In the genomic region with DNA sequence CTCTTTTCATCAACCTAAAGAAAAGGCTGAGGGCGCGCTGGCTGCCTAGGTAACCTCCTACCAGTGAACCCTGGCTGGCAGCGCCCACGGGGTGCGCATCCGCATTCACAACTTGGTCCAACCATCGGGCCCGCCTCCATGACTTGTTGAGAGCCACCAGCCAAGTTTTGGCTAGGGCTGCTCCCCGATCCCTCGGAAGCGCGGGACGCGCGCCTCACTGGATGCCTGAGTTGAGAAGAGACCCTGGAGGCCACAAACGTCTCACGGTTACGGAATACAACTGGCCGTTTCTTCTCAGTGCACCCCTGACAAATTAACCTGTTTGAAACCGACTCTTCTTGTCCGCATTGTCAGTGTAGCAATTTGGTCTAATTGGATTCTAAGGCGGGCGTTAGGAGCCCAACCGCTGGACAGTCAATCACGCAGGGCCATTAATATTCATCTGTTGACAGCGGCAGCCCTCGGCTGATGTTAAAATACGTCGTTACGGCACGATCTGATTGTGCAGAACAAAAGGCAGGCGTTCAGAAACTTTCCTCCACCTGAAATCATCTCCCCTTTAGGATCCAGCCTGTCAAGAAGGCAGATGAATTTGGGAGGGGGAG, we compare ENCODE assay signal across 18 cellular contexts. TPM values are rescaled to one million over a fixed set of nuclear protein-coding genes. Genes with fewer than 3 reads are reported as not detected.
DNase-seq lines count a peak whose midpoint lies in the region; ATAC-seq and TF ChIP-seq lines count a peak whose summit lies in the region.
"Had no signal": no experiment of that assay in that cellular context is flagged by ENCODE, and none has a peak within 500 bp of the region (broad histone marks: within the 10 kb centered on the region; RNA-seq: fewer than 3 reads in every experiment).

No MANE protein-coding gene starts in this region.

- H3K36me3 Mint-ChIP-seq in natural killer cell, result no peaks in the 10 kb centered on the region
- H3K36me3 Mint-ChIP-seq in natural killer cell treated with Interleukin-12 subunit alpha and Interleukin-12 subunit beta and Interleukin-15 and Interleukin-18, amount 100 ng/mL, for 72 hours, result no peaks in the 10 kb centered on the region
- no peaks in the 10 kb centered on the region for H3K36me3 Mint-ChIP-seq in chondrocyte (ENCODE audit: low read depth)
- H3K36me3 Mint-ChIP-seq: activated naive CD8-positive, alpha-beta T cell treated with anti-CD3 and anti-CD28 coated beads for 36 hours; memory B cell; stimulated activated naive B cell treated with anti-CD40 and anti-IgM and Interleukin-4, amounts not matched to agents 10 μg/mL and 1 μg/mL and 100 μg/mL, for 72 hours had no signal

- no peaks in the 10 kb centered on the region for H3K79me2 ChIP-seq in mesendoderm (ENCODE audit: control insufficient read depth, insufficient read depth, low read length)

- H2BK15ac ChIP-seq in mesendoderm (replicated peaks; ENCODE audit: low read depth), result no peak overlapping the region

- H3K18ac ChIP-seq in mesendoderm (ENCODE audit: low read length), result no peak overlapping the region

- no peaks in the 10 kb centered on the region for H3K79me1 ChIP-seq in mesendoderm (ENCODE audit: low read length)

- H3K27ac Mint-ChIP-seq in natural killer cell (no peak overlapping the region), chondrocyte (ENCODE audit: unreplicated experiment) (no peak overlapping the region)
- no peak overlapping the region for H3K27ac Mint-ChIP-seq in natural killer cell treated with Interleukin-12 subunit alpha and Interleukin-12 subunit beta and Interleukin-15 and Interleukin-18, amount 100 ng/mL, for 72 hours
- H3K27ac Mint-ChIP-seq: activated naive CD8-positive, alpha-beta T cell treated with anti-CD3 and anti-CD28 coated beads for 36 hours; memory B cell; stimulated activated naive B cell treated with anti-CD40 and anti-IgM and Interleukin-4, amounts not matched to agents 10 μg/mL and 1 μg/mL and 100 μg/mL, for 72 hours; T-helper 17 cell had no signal

- H2BK5ac ChIP-seq in mesendoderm (ENCODE audit: low read length), result no peak overlapping the region

- no peak for TF ChIP-seq EP300 in upper lobe of left lung (IDR thresholded peaks at IDR 0.05)

- H3K4me3 Mint-ChIP-seq in natural killer cell (peak overlapping the region; percentile 21), chondrocyte (ENCODE audit: unreplicated experiment) (peak overlapping the region; percentile 68)
- no peak overlapping the region for H3K4me3 Mint-ChIP-seq in natural killer cell treated with Interleukin-12 subunit alpha and Interleukin-12 subunit beta and Interleukin-15 and Interleukin-18, amount 100 ng/mL, for 72 hours
- H3K4me3 Mint-ChIP-seq: activated naive CD8-positive, alpha-beta T cell treated with anti-CD3 and anti-CD28 coated beads for 36 hours; memory B cell; stimulated activated naive B cell treated with anti-CD40 and anti-IgM and Interleukin-4, amounts not matched to agents 10 μg/mL and 1 μg/mL and 100 μg/mL, for 72 hours had no signal

- peak overlapping the region; percentile 5 for H3K4me2 ChIP-seq in mesendoderm (ENCODE audit: low read length)

- H3K4me1 ChIP-seq in mesendoderm (ENCODE audit: control insufficient read depth, low read depth, low read length) (no peaks in the 10 kb centered on the region), upper lobe of left lung (peaks cover 0 to 6% (median 1%) of the 10 kb centered on the region in 4 donors)

- TF ChIP-seq POLR2A in upper lobe of left lung (IDR thresholded peaks at IDR 0.05), result no peak

- H3K4me3 ChIP-seq in mesendoderm (ENCODE audit: low read length) (no peak overlapping the region), upper lobe of left lung (peak overlapping the region in 3 of 4 donors; percentile 9 to 46 (median 43))

- ATAC-seq in natural killer cell (no peak), upper lobe of left lung (ENCODE audit: low FRiP score in 2 of 2) (no peak)
- no peak for ATAC-seq in natural killer cell treated with Interleukin-12 subunit alpha and Interleukin-12 subunit beta and Interleukin-15 and Interleukin-18, amount 100 ng/mL, for 72 hours
- ATAC-seq: Panc1; stimulated activated naive B cell treated with anti-CD40 and anti-IgM and Interleukin-4, amounts not matched to agents 10 μg/mL and 1 μg/mL and 100 μg/mL, for 72 hours; T-helper 17 cell had no signal

- H3K4me1 Mint-ChIP-seq in natural killer cell, result peaks cover 0 to 5% of the 10 kb centered on the region in 2 donors
- peaks cover 0 to 3% of the 10 kb centered on the region in 2 donors for H3K4me1 Mint-ChIP-seq in natural killer cell treated with Interleukin-12 subunit alpha and Interleukin-12 subunit beta and Interleukin-15 and Interleukin-18, amount 100 ng/mL, for 72 hours (ENCODE audit: low read depth in 2 of 2)
- H3K4me1 Mint-ChIP-seq in chondrocyte (ENCODE audit: low read depth), result peaks cover 26% of the 10 kb centered on the region
- H3K4me1 Mint-ChIP-seq: activated naive CD8-positive, alpha-beta T cell treated with anti-CD3 and anti-CD28 coated beads for 36 hours; memory B cell had no signal

- H3K27me3 ChIP-seq in mesendoderm (ENCODE audit: insufficient read depth, low read length, poor library complexity) (no peaks in the 10 kb centered on the region), upper lobe of left lung (peaks cover 0 to 5% (median 0%) of the 10 kb centered on the region in 4 donors)

- H3K9me3 Mint-ChIP-seq in natural killer cell (no peaks in the 10 kb centered on the region), chondrocyte (ENCODE audit: low read depth) (no peaks in the 10 kb centered on the region)
- no peaks in the 10 kb centered on the region for H3K9me3 Mint-ChIP-seq in natural killer cell treated with Interleukin-12 subunit alpha and Interleukin-12 subunit beta and Interleukin-15 and Interleukin-18, amount 100 ng/mL, for 72 hours
- H3K9me3 Mint-ChIP-seq: activated naive CD8-positive, alpha-beta T cell treated with anti-CD3 and anti-CD28 coated beads for 36 hours; memory B cell; stimulated activated naive B cell treated with anti-CD40 and anti-IgM and Interleukin-4, amounts not matched to agents 10 μg/mL and 1 μg/mL and 100 μg/mL, for 72 hours had no signal

- H2AK5ac ChIP-seq in mesendoderm (ENCODE audit: low read length), result no peak overlapping the region

- no CpG with 5 or more reads among the region's 32 CpGs for WGBS in mesendoderm (ENCODE audit: extremely low coverage, insufficient coverage, low lambda C conversion rate)
- WGBS in upper lobe of left lung, 2 donors, result 36 to 100% methylated on average over 2 to 32 of the region's 32 CpGs

- DNase-seq in natural killer cell, result no peak
- DNase-seq in natural killer cell treated with Interleukin-12 subunit alpha and Interleukin-12 subunit beta and Interleukin-15 and Interleukin-18, amount 100 ng/mL, for 72 hours (ENCODE audit: low spot score), result no peak
- no peak for DNase-seq in chondrocyte (ENCODE audit: low spot score)
- peak; percentile 13 for DNase-seq in mesendoderm
- DNase-seq in upper lobe of left lung, result peak in 1 of 2 donors; percentile 52
- DNase-seq in NK-92 treated with Interleukin-12 subunit alpha and Interleukin-12 subunit beta, amount 100 ng/mL, for 24 hours (lab: John Stamatoyannopoulos, UW), result no peak
- DNase-seq in NCI-H1436 (lab: John Stamatoyannopoulos, UW), result no peak
- DNase-seq in midbrain (lab: John Stamatoyannopoulos, UW), result no peak
- DNase-seq: activated CD4-positive, alpha-beta T cell treated with anti-CD3 and anti-CD28 coated beads, Interleukin-2, amount 50 U/mL, for 48 hours; activated naive CD8-positive, alpha-beta T cell treated with anti-CD3 and anti-CD28 coated beads for 36 hours; DND-41; NCI-H1105; stimulated activated CD4-positive, alpha-beta T cell treated with anti-CD3 and anti-CD28 coated beads, Interleukin-4, amount 100 ng/mL, for 24 hours; stimulated activated naive B cell treated with anti-CD40 and anti-IgM and Interleukin-4, amounts not matched to agents 10 μg/mL and 1 μg/mL and 100 μg/mL, for 72 hours; T-helper 17 cell had no signal

- H3K4ac ChIP-seq in mesendoderm (ENCODE audit: low read depth, low read length), result no peak overlapping the region

- no peak overlapping the region for H3K27ac ChIP-seq in mesendoderm (ENCODE audit: low read depth, low read length)
- H3K27ac ChIP-seq in upper lobe of left lung, result peak overlapping the region in 1 of 4 donors; percentile 30

- H3K9me3 ChIP-seq in upper lobe of left lung, result no peaks in the 10 kb centered on the region

- intact Hi-C loops in natural killer cell (cut with micrococcal nuclease), result no loop called here

- H2BK120ac ChIP-seq in mesendoderm (ENCODE audit: low read depth, low read length), result no peak overlapping the region

- no peak overlapping the region for H4K5ac ChIP-seq in mesendoderm (ENCODE audit: low read length)

- H4K8ac ChIP-seq in mesendoderm (ENCODE audit: low read depth, low read length), result no peak overlapping the region

- peaks cover 29 to 49% of the 10 kb centered on the region in 2 donors for H3K27me3 Mint-ChIP-seq in natural killer cell (ENCODE audit: low read depth in 2 of 2)
- peaks cover 32 to 48% of the 10 kb centered on the region in 2 donors for H3K27me3 Mint-ChIP-seq in natural killer cell treated with Interleukin-12 subunit alpha and Interleukin-12 subunit beta and Interleukin-15 and Interleukin-18, amount 100 ng/mL, for 72 hours
- peaks cover 13% of the 10 kb centered on the region for H3K27me3 Mint-ChIP-seq in chondrocyte (ENCODE audit: low read depth)

- TF ChIP-seq CTCF in natural killer cell (IDR thresholded peaks at IDR 0.05) (no peak), chondrocyte (IDR thresholded peaks at IDR 0.05) (no peak), upper lobe of left lung (IDR thresholded peaks at IDR 0.05) (no peak)

- H3K56ac ChIP-seq in mesendoderm (ENCODE audit: low read length), result no peak overlapping the region

- no peaks in the 10 kb centered on the region for H3K36me3 ChIP-seq in mesendoderm (ENCODE audit: control insufficient read depth, insufficient read depth, low read length)
- no peaks in the 10 kb centered on the region for H3K36me3 ChIP-seq in upper lobe of left lung

- no peak overlapping the region for H3K9ac ChIP-seq in mesendoderm (ENCODE audit: low read length)

- H3K23ac ChIP-seq in mesendoderm (ENCODE audit: low read length), result no peak overlapping the region

RNA-seq across cellular contexts. Expression of gene GPC3, which starts 1.3 kb away (rescaled TPM):
- total RNA-seq in natural killer cell (not detected), chondrocyte (1.5 to 5.9 TPM (median 1.9 TPM) in 3 replicates), upper lobe of left lung (100 to 1,000 TPM in 1 of 6 donors, 10 to 100 TPM in 4, 1 to 10 TPM in 1; 9.4 to 111 (median 57.6) TPM)
- not detected for total RNA-seq in natural killer cell treated with Interleukin-12 subunit alpha and Interleukin-12 subunit beta and Interleukin-15 and Interleukin-18, amount 100 ng/mL, for 72 hours
- polyA plus RNA-seq in mesendoderm (2013, experiment 1 of 2), result 16.0 TPM
- polyA plus RNA-seq in mesendoderm (2013, experiment 2 of 2), result 15.7 TPM
- total RNA-seq: NCI-H460 had no signal
